ENCODE assay signal across 15 cellular contexts in genomic region chr11:73333173-73333572, GRCh38. TPM values are rescaled to one million over a fixed set of nuclear protein-coding genes. Genes with fewer than 3 reads are reported as not detected.
DNase-seq lines count a peak whose midpoint lies in the region; ATAC-seq, FAIRE-seq and TF ChIP-seq lines count a peak whose summit lies in the region.
"Had no signal": no experiment of that assay in that cellular context is flagged by ENCODE, and none has a peak within 500 bp of the region (broad histone marks: within the 10 kb centered on the region; RNA-seq: fewer than 3 reads in every experiment).

No MANE protein-coding gene starts in this region.

- no peaks in the 10 kb centered on the region for H3K9me3 Mint-ChIP-seq in H9
- H3K9me3 Mint-ChIP-seq: activated CD8-positive, alpha-beta T cell treated with anti-CD3 and anti-CD28 coated beads for 36 hours; activated T-helper 1 cell treated with anti-CD3 and anti-CD28 coated beads, Interleukin-12 subunit alpha, Interleukin-12 subunit beta, Interleukin-2, Interleukin-4 antibody, amounts not matched to agents 30 ng/mL and 10 ng/mL and 1 ng/mL, durations not matched to agents 14 hours and 24 hours and 36 hours had no signal

- TF ChIP-seq CTCF in HepG2 (CRISPR knock-in tag; IDR thresholded peaks at IDR 0.05) (no peak), right lobe of liver (IDR thresholded peaks at IDR 0.05) (no peak), psoas muscle (IDR thresholded peaks at IDR 0.05) (no peak), vagina (IDR thresholded peaks at IDR 0.05) (no peak), H9 (conservative IDR thresholded peaks at IDR 0.05) (no peak), PC-9 (conservative IDR thresholded peaks at IDR 0.05) (no peak)

- H3K27me3 ChIP-seq in HepG2 (ENCODE audit: control insufficient read depth in 1 of 2, insufficient read depth in 2 of 2, low read length in 2 of 2) = no peaks in the 10 kb centered on the region
- H3K27me3 ChIP-seq in right lobe of liver = no peaks in the 10 kb centered on the region
- H3K27me3 ChIP-seq in layer of hippocampus (ENCODE audit: control insufficient read depth, insufficient read depth, low read length) = no peaks in the 10 kb centered on the region
- H3K27me3 ChIP-seq in psoas muscle (ENCODE audit: insufficient read depth in 3 of 3, low read length in 2 of 3) = no peaks in the 10 kb centered on the region
- H3K27me3 ChIP-seq in vagina = no peaks in the 10 kb centered on the region
- H3K27me3 ChIP-seq in H9 (ENCODE audit: insufficient read depth, low read length) = peaks cover 28% of the 10 kb centered on the region
- no peaks in the 10 kb centered on the region for H3K27me3 ChIP-seq in PC-9 (ENCODE audit: insufficient read depth, low read depth)
- H3K27me3 ChIP-seq: adrenal gland had no signal

- no peak overlapping the region for H3T11ph ChIP-seq in H9 (ENCODE audit: low read length)

- ATAC-seq in HepG2 = no peak
- ATAC-seq in right lobe of liver = no peak
- no peak for ATAC-seq in psoas muscle
- ATAC-seq: activated CD8-positive, alpha-beta T cell treated with anti-CD3 and anti-CD28 coated beads for 36 hours had no signal

- no peak for TF ChIP-seq RAD21 in HepG2 (CRISPR knock-in tag; IDR thresholded peaks at IDR 0.05)

- H3K4me3 ChIP-seq in HepG2 (replicated peaks in 1 of 3; ENCODE audit: insufficient read depth in 1 of 3, low read depth in 2 of 3, low read length in 3 of 3) = no peak overlapping the region
- no peak overlapping the region for H3K4me3 ChIP-seq in right lobe of liver
- H3K4me3 ChIP-seq in psoas muscle = no peak overlapping the region
- H3K4me3 ChIP-seq in vagina = peak overlapping the region in 1 of 2 donors; percentile 10
- H3K4me3 ChIP-seq in PC-9 = no peak overlapping the region
- H3K4me3 ChIP-seq: adrenal gland had no signal

- H4K8ac ChIP-seq in H9 (replicated peaks; ENCODE audit: insufficient read length, low read depth, low read length) = no peak overlapping the region

- H3K4me3 Mint-ChIP-seq in H9 = no peak overlapping the region
- H3K4me3 Mint-ChIP-seq: activated CD8-positive, alpha-beta T cell treated with anti-CD3 and anti-CD28 coated beads for 36 hours; activated T-helper 1 cell treated with anti-CD3 and anti-CD28 coated beads, Interleukin-12 subunit alpha, Interleukin-12 subunit beta, Interleukin-2, Interleukin-4 antibody, amounts not matched to agents 30 ng/mL and 10 ng/mL and 1 ng/mL, durations not matched to agents 14 hours and 24 hours and 36 hours had no signal

- no peak for DNase-seq in HepG2 (ENCODE audit: low spot score)
- DNase-seq in right lobe of liver = no peak
- DNase-seq in psoas muscle = no peak
- DNase-seq in vagina (ENCODE audit: extremely low spot score in 2 of 2) = no peak
- DNase-seq in H9 = no peak
- no peak for DNase-seq in PC-9
- DNase-seq in mesenteric fat pad (ENCODE audit: low spot score) = no peak
- DNase-seq: activated CD8-positive, alpha-beta T cell treated with anti-CD3 and anti-CD28 coated beads for 36 hours; adrenal gland; hippocampal formation; NCI-H1436; NCI-H226 had no signal

- no peak overlapping the region for H2BK12ac ChIP-seq in H9 (ENCODE audit: insufficient read length, low read depth, low read length)

- TF ChIP-seq POLR2A in HepG2 (IDR thresholded peaks at IDR 0.05; ENCODE audit: insufficient read depth in 1 of 2, low read depth in 2 of 2, low read length in 2 of 2) (no peak), right lobe of liver (IDR thresholded peaks at IDR 0.05) (no peak), vagina (IDR thresholded peaks at IDR 0.05) (no peak)

- TF ChIP-seq EP300 in HepG2 (IDR thresholded peaks at IDR 0.05; ENCODE audit: low read depth in 2 of 2, low read length in 2 of 2) (no peak), HepG2 (CRISPR knock-in tag; IDR thresholded peaks at IDR 0.05; ENCODE audit: borderline replicate concordance) (no peak)

- H3K9me2 ChIP-seq in PC-9 (ENCODE audit: insufficient read depth) = no peaks in the 10 kb centered on the region

- no peak overlapping the region for H3K56ac ChIP-seq in H9 (ENCODE audit: insufficient read length, low read depth, low read length)

- no peak overlapping the region for H3K4ac ChIP-seq in H9 (ENCODE audit: low read depth, low read length)

- no peaks in the 10 kb centered on the region; a peak in 1 of 7 replicates for H3K36me3 Mint-ChIP-seq in H9 (ENCODE audit: insufficient read depth in 1 of 3, low read depth in 3 of 3)

- H3K4me1 ChIP-seq in HepG2 (ENCODE audit: insufficient read depth, low read length) = peaks cover 74% of the 10 kb centered on the region
- no peaks in the 10 kb centered on the region for H3K4me1 ChIP-seq in right lobe of liver
- H3K4me1 ChIP-seq in psoas muscle = peaks cover 11% of the 10 kb centered on the region
- peaks cover 81% of the 10 kb centered on the region for H3K4me1 ChIP-seq in vagina
- peaks cover 7% of the 10 kb centered on the region; the same call in 1 of the 2 replicates for H3K4me1 ChIP-seq in H9 (ENCODE audit: insufficient read depth, low read length)
- H3K4me1 ChIP-seq in PC-9 (replicated peaks; ENCODE audit: insufficient read depth) = peaks cover 20% of the 10 kb centered on the region

- H3F3A ChIP-seq in PC-9 (ENCODE audit: insufficient read depth, low read depth) = peaks cover 20% of the 10 kb centered on the region; the same call in 1 of the 2 replicates

- POLR2A ChIA-PET in HepG2 (lab: Yijun Ruan, JAX) = interaction anchor here (1.3 to 6.2 kb wide), 3 partner anchors 10 to 26 kb away, joined by 6 to 124 read pairs (median 10); partner anchors contain the start of gene ARHGEF17
- POLR2A ChIA-PET in PC-9 (lab: Charles Lee; ENCODE audit: unreplicated experiment) = interaction anchor here (0.7 to 0.8 kb wide), 2 partner anchors 499 to 1161 kb away, joined by 5 to 7 read pairs; no protein-coding TSS in a partner anchor

- H4K20me1 ChIP-seq in HepG2 (ENCODE audit: insufficient read depth, low read length) (peaks cover 11% of the 10 kb centered on the region), H9 (ENCODE audit: control insufficient read depth, insufficient read depth, insufficient read length) (no peaks in the 10 kb centered on the region), PC-9 (ENCODE audit: insufficient read depth) (no peaks in the 10 kb centered on the region; the same call in 1 of the 2 replicates)

- no peak overlapping the region for H4K91ac ChIP-seq in H9 (ENCODE audit: insufficient read length, low read depth, low read length)

- H3K27me3 Mint-ChIP-seq in H9 (ENCODE audit: low read depth) = peaks cover 86% of the 10 kb centered on the region
- H3K27me3 Mint-ChIP-seq: activated CD8-positive, alpha-beta T cell treated with anti-CD3 and anti-CD28 coated beads for 36 hours had no signal

- H2BK20ac ChIP-seq in H9 (ENCODE audit: low read depth, low read length, poor library complexity, severe bottlenecking) = no peak overlapping the region

- peaks cover 4 to 23% of the 10 kb centered on the region in 2 experiments; a peak in 3 of 5 replicates for H3K36me3 ChIP-seq in HepG2 (replicated peaks in 1 of 2; ENCODE audit: control insufficient read depth in 1 of 2, insufficient read depth in 2 of 2, low read length in 2 of 2)
- no peaks in the 10 kb centered on the region for H3K36me3 ChIP-seq in right lobe of liver
- H3K36me3 ChIP-seq in psoas muscle (ENCODE audit: insufficient read depth in 1 of 2, low read depth in 1 of 2) = no peaks in the 10 kb centered on the region
- H3K36me3 ChIP-seq in vagina = no peaks in the 10 kb centered on the region
- no peaks in the 10 kb centered on the region for H3K36me3 ChIP-seq in PC-9 (ENCODE audit: low read depth)
- H3K36me3 ChIP-seq: adrenal gland had no signal

- H3K27ac Mint-ChIP-seq in H9 = no peak overlapping the region
- H3K27ac Mint-ChIP-seq: activated CD8-positive, alpha-beta T cell treated with anti-CD3 and anti-CD28 coated beads for 36 hours; activated T-helper 1 cell treated with anti-CD3 and anti-CD28 coated beads, Interleukin-12 subunit alpha, Interleukin-12 subunit beta, Interleukin-2, Interleukin-4 antibody, amounts not matched to agents 30 ng/mL and 10 ng/mL and 1 ng/mL, durations not matched to agents 14 hours and 24 hours and 36 hours had no signal

- H3K4me1 Mint-ChIP-seq in H9 = peaks cover 42 to 51% of the 10 kb centered on the region in 2 experiments

- H3K18ac ChIP-seq in H9 (ENCODE audit: insufficient read length, low read depth, low read length) = no peak overlapping the region

- no peak overlapping the region for H3K14ac ChIP-seq in H9 (ENCODE audit: insufficient read depth, low read length)

- in situ Hi-C loops in HepG2 (cut with HindIII; ENCODE audit: extremely low pct_ligation_motif_present, low pct_unique_long_range_greater_than_20kb) = no loop called here

- no peak overlapping the region for H2BK5ac ChIP-seq in H9 (ENCODE audit: insufficient read length, low read length)

- 90% methylated on average over 10 of the region's 11 CpGs for WGBS in HepG2 (ENCODE audit: low lambda C conversion rate)
- 88% methylated on average over 8 of the region's 11 CpGs for WGBS in right lobe of liver (ENCODE audit: insufficient coverage, low coverage, low lambda C conversion rate, missing lambda C conversion rate)
- WGBS in psoas muscle, 3 donors = 90 to 91% (median 90%) methylated on average over 11 of the region's 11 CpGs
- WGBS in H9 (ENCODE audit: extremely low coverage, insufficient read length, low lambda C conversion rate) = no CpG with 5 or more reads among the region's 11 CpGs

- no peak overlapping the region for H3K9ac ChIP-seq in HepG2 (ENCODE audit: insufficient read depth, low read depth, low read length)
- no peak overlapping the region for H3K9ac ChIP-seq in H9 (ENCODE audit: extremely low read depth, insufficient read length, low read length)
- H3K9ac ChIP-seq: KMS-11 had no signal

- H3K27ac ChIP-seq in HepG2 (ENCODE audit: extremely low read length, insufficient read depth, low read length) = peak overlapping the region; percentile 98
- H3K27ac ChIP-seq in right lobe of liver = peak overlapping the region in 1 of 3 donors; percentile 37
- peak overlapping the region; percentile 60 for H3K27ac ChIP-seq in layer of hippocampus (ENCODE audit: low read depth, low read length)
- peak overlapping the region; percentile 30 for H3K27ac ChIP-seq in psoas muscle
- peak overlapping the region; percentile 91 for H3K27ac ChIP-seq in vagina
- H3K27ac ChIP-seq in H9 (ENCODE audit: insufficient read length, low read depth, low read length) = no peak overlapping the region
- H3K27ac ChIP-seq in PC-9 = no peak overlapping the region
- H3K27ac ChIP-seq: KMS-11 had no signal

- no peak for FAIRE-seq in HepG2 (lab: Jason Lieb, UNC)

- intact Hi-C loops in HepG2 (cut with micrococcal nuclease; ENCODE audit: unreplicated experiment) = no loop called here
- intact Hi-C loops in right lobe of liver (cut with DNase I) = no loop called here
- intact Hi-C loops in psoas muscle (cut with DNase I) = loop anchor here in 1 of 2 donors (5.0 kb wide), 1 partner anchor 36 kb away; no protein-coding TSS in a partner anchor
- intact Hi-C loops in vagina (cut with DNase I) = no loop called here
- intact Hi-C loops in PC-9 (cut with micrococcal nuclease; ENCODE audit: unreplicated experiment) = no loop called here

- no peak overlapping the region for H3K23ac ChIP-seq in H9 (ENCODE audit: insufficient read length, low read depth, low read length)

- H2AFZ ChIP-seq in HepG2 (ENCODE audit: low read length) = no peak overlapping the region
- H2AFZ ChIP-seq in H9 (ENCODE audit: low read length) = no peak overlapping the region
- no peak overlapping the region for H2AFZ ChIP-seq in PC-9

- no peak overlapping the region for H2AK5ac ChIP-seq in H9 (ENCODE audit: insufficient read length, low read length)

- CTCF ChIA-PET in HepG2 (lab: Yijun Ruan, JAX; ENCODE audit: low intra/inter-chr PET ratio, low total read pairs) = interaction anchor here (4.5 kb wide), 1 partner anchor 26 kb away, joined by 90 read pairs; the partner anchor contains the start of gene ARHGEF17
- CTCF ChIA-PET in PC-9 (lab: Charles Lee) = interaction anchor here (3.5 kb wide), 1 partner anchor 25 kb away, joined by 56 read pairs; the partner anchor contains the start of gene ARHGEF17

- H3K4me2 ChIP-seq in HepG2 (ENCODE audit: low read depth, low read length) (no peak overlapping the region), H9 (ENCODE audit: insufficient read depth, insufficient read length, low read length) (no peak overlapping the region), PC-9 (no peak overlapping the region)
- H3K4me2 ChIP-seq: KMS-11 had no signal

- no peak overlapping the region for H2BK120ac ChIP-seq in H9 (ENCODE audit: low read depth, low read length, poor library complexity, severe bottlenecking)

- no peaks in the 10 kb centered on the region for H3K23me2 ChIP-seq in H9 (ENCODE audit: insufficient read length, low read depth, low read length, poor library complexity, severe bottlenecking)

- H2BK15ac ChIP-seq in H9 (ENCODE audit: low read depth, low read length) = no peak overlapping the region

- H3K79me2 ChIP-seq in HepG2 (ENCODE audit: insufficient read depth, low read length) = peaks cover 46% of the 10 kb centered on the region
- no peaks in the 10 kb centered on the region for H3K79me2 ChIP-seq in H9 (ENCODE audit: insufficient read depth, low read length)
- H3K79me2 ChIP-seq in PC-9 (ENCODE audit: low read depth) = no peaks in the 10 kb centered on the region

- no TSS peak for BruUV-seq in HepG2 (replicated peaks; lab: Mats Ljungman, UMichigan)
- no TSS peak for BruUV-seq in PC-9 (replicated peaks; lab: Mats Ljungman, UMichigan)

- no peaks in the 10 kb centered on the region for H3K79me1 ChIP-seq in H9 (ENCODE audit: insufficient read depth, low read depth, low read length, poor library complexity, severe bottlenecking)

- H3K9me3 ChIP-seq in HepG2 (ENCODE audit: low read length) (no peaks in the 10 kb centered on the region), right lobe of liver (no peaks in the 10 kb centered on the region), psoas muscle (no peaks in the 10 kb centered on the region), vagina (no peaks in the 10 kb centered on the region), H9 (ENCODE audit: control insufficient read depth, low read depth, low read length) (no peaks in the 10 kb centered on the region), PC-9 (ENCODE audit: insufficient read depth, low read depth) (no peaks in the 10 kb centered on the region)
- H3K9me3 ChIP-seq: adrenal gland had no signal

- H4K5ac ChIP-seq in H9 (ENCODE audit: insufficient read length, low read depth, low read length) = no peak overlapping the region

RNA-seq across cellular contexts. Expression of gene ARHGEF17, which starts 25.1 kb away (rescaled TPM):
- total RNA-seq in HepG2 (2016; rRNA removed; fragmentation: Illumina TruSeq; extraction: Trizol) (5.7 and 10.7 TPM in 2 replicates), right lobe of liver (1 to 10 TPM; 4.6 to 7.3 (median 5.4) TPM), psoas muscle (10 to 100 TPM; 10.8 to 38.4 (median 15.5) TPM), vagina (32.9 TPM), H9 (2021) (6.2 and 7.4 TPM in 2 replicates), PC-9 (2021) (56.9 and 62.1 TPM in 2 replicates), mesenteric fat pad (49.8 TPM)
- 4.6 and 5.1 TPM in 2 replicates for total RNA-seq in HepG2 (2016; cell fraction: cytosol; rRNA removed; fragmentation: Illumina TruSeq; extraction: Trizol; ENCODE audit: low read depth)
- 3.7 and 12.1 TPM in 2 replicates for total RNA-seq in HepG2 (2016; cell fraction: insoluble cytoplasmic fraction; rRNA removed; fragmentation: Illumina TruSeq; extraction: Trizol)
- total RNA-seq in HepG2 (2016; cell fraction: membrane; rRNA removed; fragmentation: Illumina TruSeq; extraction: Trizol) = 3.3 and 3.8 TPM in 2 replicates
- 20.3 and 20.6 TPM in 2 replicates for total RNA-seq in HepG2 (2016; cell fraction: nucleus; rRNA removed; fragmentation: Illumina TruSeq; extraction: Trizol)
- polyA plus RNA-seq in HepG2 (2011; rRNA removed) (28.8 and 37.7 TPM in 2 replicates), psoas muscle (1 to 10 TPM; 5.7 to 7.9 (median 6.9) TPM)
- 7.4 and 13.6 TPM in 2 replicates for polyA plus RNA-seq in HepG2 (2011; cell fraction: cytosol; rRNA removed)
- 250 and 318 TPM in 2 replicates for polyA plus RNA-seq in HepG2 (2011; cell fraction: nucleus; rRNA removed)
- polyA plus RNA-seq in HepG2 (2012) = 17.9 and 20.3 TPM in 2 replicates
- 0.35 and 0.64 TPM in 2 replicates for polyA plus RNA-seq in HepG2 (2016; cell fraction: cytosol; fragmentation: Illumina TruSeq; extraction: Trizol; ENCODE audit: low read depth)
- 5.4 and 7.1 TPM in 2 replicates for polyA plus RNA-seq in HepG2 (2016; cell fraction: insoluble cytoplasmic fraction; fragmentation: Illumina TruSeq; extraction: Trizol; ENCODE audit: low read depth)
- 0.76 and 0.94 TPM in 2 replicates for polyA plus RNA-seq in HepG2 (2016; cell fraction: membrane; fragmentation: Illumina TruSeq; extraction: Trizol; ENCODE audit: low read depth)
- 83.1 and 89.4 TPM in 2 replicates for polyA plus RNA-seq in HepG2 (2016; cell fraction: nucleus; fragmentation: Illumina TruSeq; extraction: Trizol; ENCODE audit: insufficient read depth, low read depth)
- polyA minus RNA-seq in HepG2 (2011; rRNA and poly(A)+ RNA removed; ENCODE audit: low replicate concordance) = 41.7 and 126 TPM in 2 replicates
- polyA minus RNA-seq in HepG2 (2011; cell fraction: cytosol; rRNA and poly(A)+ RNA removed) = 13.5 and 20.6 TPM in 2 replicates
- polyA minus RNA-seq in HepG2 (2011; cell fraction: nucleus; rRNA and poly(A)+ RNA removed) = 85.9 and 99.9 TPM in 2 replicates

RNA-seq across cellular contexts. Expression of gene RELT, which starts 43.0 kb away (rescaled TPM):
- 1.6 and 4.7 TPM in 2 replicates for total RNA-seq in HepG2 (2016; rRNA removed; fragmentation: Illumina TruSeq; extraction: Trizol)
- 2.8 and 3.4 TPM in 2 replicates for total RNA-seq in HepG2 (2016; cell fraction: cytosol; rRNA removed; fragmentation: Illumina TruSeq; extraction: Trizol; ENCODE audit: low read depth)
- total RNA-seq in HepG2 (2016; cell fraction: insoluble cytoplasmic fraction; rRNA removed; fragmentation: Illumina TruSeq; extraction: Trizol) = 1.8 and 4.7 TPM in 2 replicates
- 4.0 and 4.2 TPM in 2 replicates for total RNA-seq in HepG2 (2016; cell fraction: membrane; rRNA removed; fragmentation: Illumina TruSeq; extraction: Trizol)
- 5.4 TPM in 2 replicates for total RNA-seq in HepG2 (2016; cell fraction: nucleus; rRNA removed; fragmentation: Illumina TruSeq; extraction: Trizol)
- polyA plus RNA-seq in HepG2 (2011; rRNA removed) = 2.5 and 3.5 TPM in 2 replicates
- 2.1 and 3.1 TPM in 2 replicates for polyA plus RNA-seq in HepG2 (2011; cell fraction: cytosol; rRNA removed)
- 12.5 and 18.1 TPM in 2 replicates for polyA plus RNA-seq in HepG2 (2011; cell fraction: nucleus; rRNA removed)
- 1.0 and 2.7 TPM in 2 replicates for polyA plus RNA-seq in HepG2 (2012)
- 0.36 and 0.55 TPM in 2 replicates for polyA plus RNA-seq in HepG2 (2016; cell fraction: cytosol; fragmentation: Illumina TruSeq; extraction: Trizol; ENCODE audit: low read depth)
- 1.4 TPM in 2 replicates for polyA plus RNA-seq in HepG2 (2016; cell fraction: insoluble cytoplasmic fraction; fragmentation: Illumina TruSeq; extraction: Trizol; ENCODE audit: low read depth)
- polyA plus RNA-seq in HepG2 (2016; cell fraction: membrane; fragmentation: Illumina TruSeq; extraction: Trizol; ENCODE audit: low read depth) = 0.68 and 0.80 TPM in 2 replicates
- polyA plus RNA-seq in HepG2 (2016; cell fraction: nucleus; fragmentation: Illumina TruSeq; extraction: Trizol; ENCODE audit: insufficient read depth, low read depth) = 14.8 and 15.4 TPM in 2 replicates
- polyA minus RNA-seq in HepG2 (2011; rRNA and poly(A)+ RNA removed; ENCODE audit: low replicate concordance) = 7.0 and 19.1 TPM in 2 replicates
- polyA minus RNA-seq in HepG2 (2011; cell fraction: cytosol; rRNA and poly(A)+ RNA removed) = 1.7 and 2.0 TPM in 2 replicates
- 5.2 and 7.6 TPM in 2 replicates for polyA minus RNA-seq in HepG2 (2011; cell fraction: nucleus; rRNA and poly(A)+ RNA removed)
- total RNA-seq in right lobe of liver = 1 to 10 TPM in 5 of 6 experiments, under 1 TPM in 1; 0.81 to 5.4 (median 1.6) TPM
- total RNA-seq in psoas muscle = 10 to 100 TPM in 3 of 4 donors, 1 to 10 TPM in 1; 9.0 to 33.0 (median 17.2) TPM
- 10 to 100 TPM in 2 of 3 donors, 1 to 10 TPM in 1; 4.9 to 15.8 (median 15.5) TPM for polyA plus RNA-seq in psoas muscle
- total RNA-seq in vagina = 6.1 TPM
- total RNA-seq in H9 (2021) = 10.2 TPM in 2 replicates
- 7.8 and 10.7 TPM in 2 replicates for total RNA-seq in PC-9 (2021)
- total RNA-seq in mesenteric fat pad = 15.8 TPM

Comparison
In these comparisons a context has a peak if more than half of its experiments do, and no peak if none do; other contexts are left out.
1. H3K27ac ChIP-seq: peak in HepG2 (single experiment), layer of hippocampus (single experiment), psoas muscle (single experiment) and vagina (single experiment); none in H9 (single experiment) and PC-9 (single experiment).